10 cellular contexts compared by ENCODE assay signal in the genomic region with DNA sequence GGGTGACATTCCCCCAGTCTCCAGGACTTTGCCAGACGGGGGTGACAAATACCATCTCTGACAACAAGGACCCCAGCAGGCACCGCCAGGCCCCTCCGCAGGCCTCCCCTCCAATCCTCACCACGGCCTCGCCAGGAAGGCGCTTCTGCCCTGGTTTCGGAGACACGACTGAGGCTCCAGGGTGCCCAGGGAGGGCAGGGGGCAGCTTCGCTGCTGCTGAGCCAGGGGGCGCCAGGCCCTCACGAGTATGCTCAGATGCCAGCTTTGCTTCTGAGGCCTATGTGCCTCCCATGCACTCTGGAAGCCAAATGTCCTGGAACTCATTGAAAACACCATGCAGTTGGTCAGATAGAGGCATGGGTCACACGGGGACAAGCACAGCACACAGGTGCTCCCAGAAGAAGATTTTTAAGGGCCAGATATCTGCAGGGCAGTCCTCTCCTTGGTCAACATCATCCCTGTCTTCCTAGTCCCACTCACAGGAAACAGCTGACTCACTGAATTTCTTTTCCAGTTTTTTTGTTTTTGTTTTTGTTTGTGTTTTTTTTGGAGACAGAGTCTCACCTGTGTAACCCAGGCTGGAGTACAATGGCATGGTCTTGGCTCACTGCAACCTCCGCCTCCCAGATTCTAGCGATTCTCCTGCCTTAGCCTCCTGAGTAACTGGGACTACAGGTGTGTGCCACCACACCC. TPM values are rescaled to one million over a fixed set of nuclear protein-coding genes. Genes with fewer than 3 reads are reported as not detected.
DNase-seq lines count a peak whose midpoint lies in the region; TF ChIP-seq lines count a peak whose summit lies in the region.
"Had no signal": no experiment of that assay in that cellular context is flagged by ENCODE, and none has a peak within 500 bp of the region (broad histone marks: within the 10 kb centered on the region; RNA-seq: fewer than 3 reads in every experiment).

No MANE protein-coding gene starts in this region.

- H3K36me3 Mint-ChIP-seq in activated CD4-positive, alpha-beta memory T cell treated with anti-CD3 and anti-CD28 coated beads for 36 hours, result no peaks in the 10 kb centered on the region

- no peaks in the 10 kb centered on the region for H3K27me3 ChIP-seq in kidney epithelial cell (ENCODE audit: control insufficient read depth, insufficient read depth, low read length)
- H3K27me3 ChIP-seq: dorsolateral prefrontal cortex had no signal

- CTCF ChIA-PET in activated CD4-positive, alpha-beta memory T cell treated with anti-CD3 and anti-CD28 coated beads for 36 hours (lab: Charles Lee), result interaction anchor here (0.6 to 2.6 kb wide), 7 partner anchors 13 to 322 kb away, joined by 3 to 32 read pairs (median 4); no protein-coding TSS in a partner anchor
- CTCF ChIA-PET in HEK293T (lab: Yijun Ruan, JAX), result interaction anchor here (1.3 kb wide), 1 partner anchor 31 kb away, joined by 7 read pairs; no protein-coding TSS in a partner anchor

- H3K4me3 ChIP-seq in AG10803 (ENCODE audit: low read length) (no peak overlapping the region), kidney epithelial cell (ENCODE audit: low read depth, low read length) (no peak overlapping the region)
- H3K4me3 ChIP-seq: dorsolateral prefrontal cortex had no signal

- no peaks in the 10 kb centered on the region for H3K36me3 ChIP-seq in kidney epithelial cell (ENCODE audit: control insufficient read depth, insufficient read depth, low read length)

- POLR2A ChIA-PET in activated CD4-positive, alpha-beta memory T cell treated with anti-CD3 and anti-CD28 coated beads for 36 hours (lab: Charles Lee), result interaction anchor here (0.5 kb wide), 1 partner anchor 60 kb away, joined by 3 read pairs; no protein-coding TSS in a partner anchor
- POLR2A ChIA-PET in HEK293T (lab: Yijun Ruan, JAX), result no interaction called here

- peaks cover 3% of the 10 kb centered on the region for H3K4me1 Mint-ChIP-seq in activated CD4-positive, alpha-beta memory T cell treated with anti-CD3 and anti-CD28 coated beads for 36 hours (ENCODE audit: low read depth)
- H3K4me1 Mint-ChIP-seq: nephron had no signal

- DNase-seq in AG10803 (ENCODE audit: low read depth) (no peak), kidney epithelial cell (ENCODE audit: low read depth) (no peak), HEK293T (ENCODE audit: extremely low spot score) (no peak), NOMO-1 treated with DMSO at 0.1 percent for 48 hours (lab: John Stamatoyannopoulos, UW; ENCODE audit: unreplicated experiment) (no peak), anterior cingulate cortex (lab: John Stamatoyannopoulos, UW) (no peak)
- DNase-seq in activated CD4-positive, alpha-beta memory T cell treated with anti-CD3 and anti-CD28 coated beads for 36 hours, result peak; percentile 56
- no peak for DNase-seq in effector CD8-positive, alpha-beta T cell (lab: John Stamatoyannopoulos, UW)

- no peaks in the 10 kb centered on the region for H3K27me3 Mint-ChIP-seq in activated CD4-positive, alpha-beta memory T cell treated with anti-CD3 and anti-CD28 coated beads for 36 hours

- no peak overlapping the region for H3K27ac Mint-ChIP-seq in activated CD4-positive, alpha-beta memory T cell treated with anti-CD3 and anti-CD28 coated beads for 36 hours
- H3K27ac Mint-ChIP-seq: nephron had no signal

- H3K4me3 Mint-ChIP-seq in activated CD4-positive, alpha-beta memory T cell treated with anti-CD3 and anti-CD28 coated beads for 36 hours, result no peak overlapping the region
- H3K4me3 Mint-ChIP-seq: nephron had no signal

- intact Hi-C loops in activated CD4-positive, alpha-beta memory T cell treated with anti-CD3 and anti-CD28 coated beads for 36 hours (cut with micrococcal nuclease), result no loop called here

- no peaks in the 10 kb centered on the region for H3K9me3 Mint-ChIP-seq in activated CD4-positive, alpha-beta memory T cell treated with anti-CD3 and anti-CD28 coated beads for 36 hours
- H3K9me3 Mint-ChIP-seq: nephron had no signal

- TF ChIP-seq CTCF in AG10803 (conservative IDR thresholded peaks at IDR 0.05; ENCODE audit: low read length), result 0 out of 2 replicates have a peak, but pooled peaks have one; percentile 5
- TF ChIP-seq CTCF in GM12874 (IDR thresholded peaks at IDR 0.05; ENCODE audit: insufficient read depth, low read depth, low read length), result peak; percentile 39; the same call in 1 of the 2 replicates
- TF ChIP-seq CTCF in kidney epithelial cell (IDR thresholded peaks at IDR 0.05; ENCODE audit: insufficient read depth, low read length, poor library complexity, severe bottlenecking), result peak; percentile 41

TF ChIP-seq in HEK293T, 16 proteins besides CTCF, POLR2A, EP300 and RAD21:
- TF ChIP-seq LEF1 (IDR thresholded peaks at IDR 0.05; ENCODE audit: borderline replicate concordance) (no peak), BHLHE40 (IDR thresholded peaks at IDR 0.05; ENCODE audit: borderline replicate concordance) (no peak), ELF4 (IDR thresholded peaks at IDR 0.05) (no peak), ARNT (IDR thresholded peaks at IDR 0.05) (no peak), FOXM1 (IDR thresholded peaks at IDR 0.05; ENCODE audit: borderline replicate concordance) (no peak), L3MBTL2 (conservative IDR thresholded peaks at IDR 0.05) (no peak), ZNF384 (IDR thresholded peaks at IDR 0.05) (no peak), FOXK2 (IDR thresholded peaks at IDR 0.05) (no peak), SUZ12 (IDR thresholded peaks at IDR 0.05) (no peak)
- TF ChIP-seq, protein P1, sequence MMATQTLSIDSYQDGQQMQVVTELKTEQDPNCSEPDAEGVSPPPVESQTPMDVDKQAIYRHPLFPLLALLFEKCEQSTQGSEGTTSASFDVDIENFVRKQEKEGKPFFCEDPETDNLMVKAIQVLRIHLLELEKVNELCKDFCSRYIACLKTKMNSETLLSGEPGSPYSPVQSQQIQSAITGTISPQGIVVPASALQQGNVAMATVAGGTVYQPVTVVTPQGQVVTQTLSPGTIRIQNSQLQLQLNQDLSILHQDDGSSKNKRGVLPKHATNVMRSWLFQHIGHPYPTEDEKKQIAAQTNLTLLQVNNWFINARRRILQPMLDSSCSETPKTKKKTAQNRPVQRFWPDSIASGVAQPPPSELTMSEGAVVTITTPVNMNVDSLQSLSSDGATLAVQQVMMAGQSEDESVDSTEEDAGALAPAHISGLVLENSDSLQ (IDR thresholded peaks at IDR 0.05), result no peak

RNA-seq across cellular contexts. Expression of a gene that starts 19.9 kb away (rescaled TPM):
- 10 to 100 TPM; 22.3 to 24.7 TPM for total RNA-seq in activated CD4-positive, alpha-beta memory T cell treated with anti-CD3 and anti-CD28 coated beads for 36 hours
- total RNA-seq in kidney epithelial cell, result 41.5 and 67.8 TPM in 2 replicates
